Comparison of ENCODE assay signal across 12 cellular contexts in genomic region chr7:50356212-50356944, GRCh38. TPM values are rescaled to one million over a fixed set of nuclear protein-coding genes. Genes with fewer than 3 reads are reported as not detected.
DNase-seq lines count a peak whose midpoint lies in the region; ATAC-seq lines count a peak whose summit lies in the region.
"Had no signal": no experiment of that assay in that cellular context is flagged by ENCODE, and none has a peak within 500 bp of the region (broad histone marks: within the 10 kb centered on the region; RNA-seq: fewer than 3 reads in every experiment).

No MANE protein-coding gene starts in this region.

- peak in 43 of 76 experiments; percentile 9 to 64 (median 32) for DNase-seq in HUDEP-2 (lab: John Stamatoyannopoulos, UW; ENCODE audit: unreplicated experiment in 76 of 76)
- DNase-seq in SKM-1 (lab: John Stamatoyannopoulos, UW; ENCODE audit: unreplicated experiment) = peak; percentile 99
- DNase-seq in sciatic nerve (ENCODE audit: low spot score) = no peak
- DNase-seq in LoVo (ENCODE audit: low spot score) = no peak
- DNase-seq in RKO (ENCODE audit: low spot score) = no peak
- DNase-seq: mesenchymal stem cell, NCI-H1417 treated with DMSO at 0.1 percent for 48 hours had no signal

- ATAC-seq in esophagus mucosa = peak; percentile 19
- peak; percentile 79 for ATAC-seq in sciatic nerve
- ATAC-seq in HG03442 (IDR thresholded peaks at IDR 0.05; ENCODE audit: unreplicated experiment) = no peak
- no peak for ATAC-seq in HG02852 (IDR thresholded peaks at IDR 0.05; ENCODE audit: unreplicated experiment)

- intact Hi-C loops in sciatic nerve (cut with DNase I) = no loop called here

RNA-seq across cellular contexts. Expression of gene IKZF1, which starts 51.9 kb away (rescaled TPM):
- total RNA-seq in esophagus mucosa (2.1 TPM), sciatic nerve (20.1 TPM)
- total RNA-seq: epithelial cell of proximal tubule, SK-MEL-5 had no signal

Comparison
In these comparisons a context has a peak if more than half of its experiments do, and no peak if none do; other contexts are left out.
1. DNase-seq: peak in HUDEP-2 (43 of 76) and SKM-1 (single experiment); none in sciatic nerve (single experiment), LoVo (single experiment) and RKO (single experiment).
2. ATAC-seq: peak in esophagus mucosa (single experiment) and sciatic nerve (single experiment); none in HG03442 (single experiment) and HG02852 (single experiment).